9 cellular contexts compared by ENCODE assay signal in the genomic region with DNA sequence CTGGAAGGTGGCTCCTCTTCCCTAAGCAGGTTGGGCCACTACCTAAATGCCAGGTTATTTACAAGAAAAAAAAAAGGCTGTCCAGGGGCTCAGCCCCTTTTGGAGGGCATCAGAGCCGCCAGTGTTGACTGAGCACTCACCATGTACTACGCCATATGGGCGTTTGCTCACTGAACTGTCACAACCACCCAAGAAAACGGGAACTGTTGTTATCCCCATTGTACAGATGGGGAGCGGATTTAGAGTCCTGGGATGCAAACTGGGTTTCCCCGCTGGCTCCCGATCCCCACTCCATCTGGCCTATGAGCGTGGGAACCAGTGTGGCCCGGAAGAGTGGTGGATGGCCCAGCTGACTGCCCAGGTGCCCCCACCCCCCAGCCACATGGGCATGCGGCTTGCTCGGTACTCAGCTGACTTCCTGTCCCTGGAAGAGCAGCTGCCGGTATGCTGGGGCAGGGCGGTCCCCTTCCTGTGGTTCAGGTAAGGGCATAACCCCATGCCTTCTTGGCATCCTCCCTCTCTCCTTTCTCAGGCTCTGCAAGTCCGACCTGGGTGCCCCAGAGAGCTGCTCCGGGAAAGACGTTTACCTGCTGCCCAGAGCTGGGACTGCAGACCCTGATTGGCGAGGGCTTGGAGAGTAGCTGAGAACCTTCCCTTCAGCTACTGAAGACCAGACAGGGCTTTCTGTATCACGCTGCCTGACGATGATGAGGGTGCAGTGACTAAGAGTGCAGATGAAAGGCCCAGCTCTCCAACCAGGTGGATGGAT. TPM values are rescaled to one million over a fixed set of nuclear protein-coding genes. Genes with fewer than 3 reads are reported as not detected.
DNase-seq lines count a peak whose midpoint lies in the region; ATAC-seq and TF ChIP-seq lines count a peak whose summit lies in the region.
"Had no signal": no experiment of that assay in that cellular context is flagged by ENCODE, and none has a peak within 500 bp of the region (broad histone marks: within the 10 kb centered on the region; RNA-seq: fewer than 3 reads in every experiment).

No MANE protein-coding gene starts in this region.

- peak overlapping the region; percentile 50 for H3K27ac Mint-ChIP-seq in MCF 10A (ENCODE audit: low read depth, unreplicated experiment)
- H3K27ac Mint-ChIP-seq in nephron, result peak overlapping the region; percentile 40 to 94 (median 94)

- H3K9me3 Mint-ChIP-seq in MCF 10A (ENCODE audit: unreplicated experiment), result no peaks in the 10 kb centered on the region
- H3K9me3 Mint-ChIP-seq in nephron, result no peaks in the 10 kb centered on the region

- peak; percentile 39 for ATAC-seq in HG02798 (IDR thresholded peaks at IDR 0.05; ENCODE audit: poor library complexity, unreplicated experiment)
- no peak for ATAC-seq in sciatic nerve
- ATAC-seq: K562 had no signal

- DNase-seq in T-helper 2 cell (peak in 4 of 5 experiments; percentile 38 to 94 (median 76)), MCF 10A (ENCODE audit: unreplicated experiment) (peak; percentile 47), GM13977 (ENCODE audit: low spot score) (no peak), cortex of kidney (lab: John Stamatoyannopoulos, UW) (no peak), NOMO-1 treated with DMSO at 0.1 percent for 48 hours (lab: John Stamatoyannopoulos, UW; ENCODE audit: unreplicated experiment) (no peak), sciatic nerve (ENCODE audit: low spot score) (no peak)

- no peak for TF ChIP-seq CTCF in MCF 10A (IDR thresholded peaks at IDR 0.05; ENCODE audit: unreplicated experiment)
- TF ChIP-seq CTCF in nephron (IDR thresholded peaks at IDR 0.05; ENCODE audit: unreplicated experiment in 3 of 3), result no peak
- TF ChIP-seq CTCF in GM13977 (IDR thresholded peaks at IDR 0.05; ENCODE audit: extremely low read depth, insufficient read depth, missing control alignments), result no peak

- CTCF ChIA-PET in MCF 10A (lab: Yijun Ruan, JAX), result interaction anchor here (0.6 to 0.8 kb wide), 2 partner anchors 73 to 632 kb away, joined by 3 to 5 read pairs; no protein-coding TSS in a partner anchor

- peak overlapping the region; percentile 63 for H3K4me3 Mint-ChIP-seq in MCF 10A (ENCODE audit: unreplicated experiment)
- H3K4me3 Mint-ChIP-seq in nephron, result peak overlapping the region in 1 of 3 experiments; percentile 66

- H3K27me3 Mint-ChIP-seq in MCF 10A (ENCODE audit: insufficient read depth, unreplicated experiment) (no peaks in the 10 kb centered on the region), nephron (ENCODE audit: low read depth) (no peaks in the 10 kb centered on the region)

- POLR2A ChIA-PET in MCF 10A (lab: Yijun Ruan, JAX), result interaction anchor here (0.7 to 5.7 kb wide), 8 partner anchors 9 to 47 kb away, joined by 3 to 60 read pairs (median 8); a partner anchor contains a TSS

- in situ Hi-C loops in GM13977 (cut with MboI; ENCODE audit: low pct_unique_long_range_greater_than_20kb, low sequenced_read_pairs, unreplicated experiment), result no loop called here

- H3K36me3 Mint-ChIP-seq in MCF 10A (ENCODE audit: insufficient read depth, unreplicated experiment) (peaks cover 7% of the 10 kb centered on the region), nephron (ENCODE audit: low read depth) (no peaks in the 10 kb centered on the region)

- H3K4me1 Mint-ChIP-seq in MCF 10A (ENCODE audit: insufficient read depth, unreplicated experiment) (peaks cover 31% of the 10 kb centered on the region), nephron (peaks cover 41% of the 10 kb centered on the region)

- no TSS peak for BruUV-seq in MCF 10A (replicated peaks; lab: Mats Ljungman, UMichigan)

- intact Hi-C loops in MCF 10A (cut with micrococcal nuclease) (loop anchor here (1.0 to 2.0 kb wide), 2 partner anchors 8 to 29 kb away; no protein-coding TSS in a partner anchor), sciatic nerve (cut with DNase I) (no loop called here)

RNA-seq across cellular contexts. Expression of a gene that starts 16.3 kb away (rescaled TPM):
- total RNA-seq in MCF 10A (2022) (2.5 and 4.8 TPM in 2 replicates), sciatic nerve (144 TPM)

RNA-seq across cellular contexts. Expression of a gene that starts 34.8 kb away (rescaled TPM):
- total RNA-seq in MCF 10A (2022) (25.7 and 31.8 TPM in 2 replicates), sciatic nerve (59.2 TPM)

Comparison
In these comparisons a context has a peak if more than half of its experiments do, and no peak if none do; other contexts are left out.
1. DNase-seq: peak in T-helper 2 cell (4 of 5) and MCF 10A (single experiment); none in GM13977 (single experiment), cortex of kidney (single experiment), NOMO-1 treated with DMSO at 0.1 percent for 48 hours (single experiment) and sciatic nerve (single experiment).
2. RNA of a gene that starts 16.3 kb away (total RNA-seq): 144 TPM in sciatic nerve (single experiment); 2.5 to 4.8 TPM in MCF 10A; every median in the first group is over 10 times any median in the second.